8 cellular contexts compared by ENCODE assay signal in genomic region chr12:92539966-92540791, GRCh38.
DNase-seq lines count a peak whose midpoint lies in the region; ATAC-seq lines count a peak whose summit lies in the region.

No MANE protein-coding gene starts in this region.

- no peaks in the 10 kb centered on the region for H3K36me3 ChIP-seq in mucosa of rectum (ENCODE audit: control insufficient read depth in 2 of 2, insufficient read depth in 2 of 2, low read length in 2 of 2)

- peak overlapping the region; percentile 32 to 57 for H3K27ac ChIP-seq in mucosa of rectum (ENCODE audit: low read depth in 2 of 2, low read length in 2 of 2)

- peaks cover 26 to 31% of the 10 kb centered on the region in 2 donors for H3K4me1 ChIP-seq in mucosa of rectum (ENCODE audit: control insufficient read depth in 2 of 2, insufficient read depth in 2 of 2, low read length in 2 of 2)

- H3K27me3 Mint-ChIP-seq in activated T-helper 2 cell treated with anti-CD3 and anti-CD28 coated beads, Interferon-gamma antibody, Interleukin-2, Interleukin-4, amounts not matched to agents 10 μg/mL and 5 μg/mL and 100 μg/mL, durations not matched to agents 14 hours and 24 hours and 36 hours (ENCODE audit: low read depth) = no peaks in the 10 kb centered on the region

- H3K27me3 ChIP-seq in mucosa of rectum (ENCODE audit: control insufficient read depth in 2 of 2, insufficient read depth in 2 of 2, low read length in 2 of 2) = no peaks in the 10 kb centered on the region

- peak overlapping the region; percentile 93 for H3K27ac Mint-ChIP-seq in activated T-helper 2 cell treated with anti-CD3 and anti-CD28 coated beads, Interferon-gamma antibody, Interleukin-2, Interleukin-4, amounts not matched to agents 10 μg/mL and 5 μg/mL and 100 μg/mL, durations not matched to agents 14 hours and 24 hours and 36 hours

- H3K4me1 Mint-ChIP-seq in activated T-helper 2 cell treated with anti-CD3 and anti-CD28 coated beads, Interferon-gamma antibody, Interleukin-2, Interleukin-4, amounts not matched to agents 10 μg/mL and 5 μg/mL and 100 μg/mL, durations not matched to agents 14 hours and 24 hours and 36 hours (ENCODE audit: low read depth) = peaks cover 63% of the 10 kb centered on the region

- DNase-seq in ELF-1 (ENCODE audit: low read depth, low spot score) (peak; percentile 43), 8988T (no peak), AG20443 (ENCODE audit: low spot score) (no peak)
- DNase-seq in activated T-helper 2 cell treated with anti-CD3 and anti-CD28 coated beads, Interferon-gamma antibody, Interleukin-2, Interleukin-4, amounts not matched to agents 10 μg/mL and 5 μg/mL and 100 μg/mL, durations not matched to agents 14 hours and 24 hours and 36 hours (ENCODE audit: low spot score) = no peak

- peak overlapping the region; percentile 31 for H3K4me3 Mint-ChIP-seq in activated T-helper 2 cell treated with anti-CD3 and anti-CD28 coated beads, Interferon-gamma antibody, Interleukin-2, Interleukin-4, amounts not matched to agents 10 μg/mL and 5 μg/mL and 100 μg/mL, durations not matched to agents 14 hours and 24 hours and 36 hours (ENCODE audit: low read depth)

- peaks cover 4% of the 10 kb centered on the region for H3K9me3 Mint-ChIP-seq in activated T-helper 2 cell treated with anti-CD3 and anti-CD28 coated beads, Interferon-gamma antibody, Interleukin-2, Interleukin-4, amounts not matched to agents 10 μg/mL and 5 μg/mL and 100 μg/mL, durations not matched to agents 14 hours and 24 hours and 36 hours

- no peak overlapping the region for H3K9ac ChIP-seq in mucosa of rectum (ENCODE audit: low read depth in 1 of 2, low read length in 2 of 2)

- H3K9me3 ChIP-seq in mucosa of rectum (ENCODE audit: control insufficient read depth in 2 of 2, low read length in 2 of 2) = no peaks in the 10 kb centered on the region

- peaks cover 16% of the 10 kb centered on the region for H3K36me3 Mint-ChIP-seq in activated T-helper 2 cell treated with anti-CD3 and anti-CD28 coated beads, Interferon-gamma antibody, Interleukin-2, Interleukin-4, amounts not matched to agents 10 μg/mL and 5 μg/mL and 100 μg/mL, durations not matched to agents 14 hours and 24 hours and 36 hours (ENCODE audit: low read depth)

- ATAC-seq in HG03045 (IDR thresholded peaks at IDR 0.05; ENCODE audit: unreplicated experiment) = peak; percentile 32
- ATAC-seq in GM19467 (IDR thresholded peaks at IDR 0.05; ENCODE audit: unreplicated experiment) = no peak
- ATAC-seq in esophagus mucosa = no peak

- intact Hi-C loops in activated T-helper 2 cell treated with anti-CD3 and anti-CD28 coated beads, Interferon-gamma antibody, Interleukin-2, Interleukin-4, amounts not matched to agents 10 μg/mL and 5 μg/mL and 100 μg/mL, durations not matched to agents 14 hours and 24 hours and 36 hours (cut with micrococcal nuclease) = loop anchor here (1.0 to 2.0 kb wide), 5 partner anchors 12 to 355 kb away; no protein-coding TSS in a partner anchor

- H3K4me3 ChIP-seq in mucosa of rectum (ENCODE audit: low read length in 2 of 2) = no peak overlapping the region
